In the genomic region with DNA sequence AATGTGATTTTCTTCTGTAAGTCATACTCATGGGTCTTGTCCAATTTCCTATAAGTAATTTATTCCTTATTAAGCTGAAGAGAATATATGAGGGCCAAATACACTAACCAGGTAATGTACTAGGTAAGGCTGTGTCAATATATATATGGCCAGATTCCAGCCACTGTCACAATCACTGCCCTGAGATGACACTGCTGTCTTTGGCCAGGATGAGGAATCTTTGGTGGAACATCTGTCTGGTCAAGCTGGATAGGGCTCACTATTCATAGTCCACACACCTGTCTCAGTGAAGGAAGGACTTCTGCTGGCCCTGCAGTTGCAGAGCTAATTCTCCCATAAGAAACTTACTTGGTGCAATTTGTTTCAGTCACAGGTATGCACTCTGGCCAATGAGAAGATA, we compare ENCODE assay signal across 12 cellular contexts. TPM values are rescaled to one million over a fixed set of nuclear protein-coding genes. Genes with fewer than 3 reads are reported as not detected.
"Had no signal": no experiment of that assay in that cellular context is flagged by ENCODE, and none has a peak within 500 bp of the region (broad histone marks: within the 10 kb centered on the region; RNA-seq: fewer than 3 reads in every experiment).

No MANE protein-coding gene starts in this region.

- H3K4me2 ChIP-seq: KMS-11 had no signal

- H3K36me3 ChIP-seq: HAP-1 had no signal

- FAIRE-seq: HTR-8/SVneo had no signal

- H3K9me3 ChIP-seq: HAP-1 had no signal

- H3K9ac ChIP-seq: GM23248, KMS-11 had no signal

- ATAC-seq: HCT116 had no signal

- H3K27ac ChIP-seq: GM23248, HL-60, KMS-11 had no signal

- DNase-seq: GM23248, GOT3, H7, HFFc6, KBM-7 had no signal

- H3K4me3 ChIP-seq: GM23248, HAP-1 had no signal

- H3K4me1 ChIP-seq: HAP-1 had no signal

- H2AFZ ChIP-seq: GM23248 had no signal

RNA-seq across cellular contexts. Expression of gene MSTN, which starts 11.3 kb away (rescaled TPM):
- total RNA-seq: H4, H7, HFFc6 had no signal
- polyA plus RNA-seq: IgD-negative memory B cell had no signal
